In genomic region chr12:3629082-3629830, GRCh38 we compare ENCODE assay signal across 25 cellular contexts.
DNase-seq lines count a peak whose midpoint lies in the region; ATAC-seq lines count a peak whose summit lies in the region.
"Had no signal": no experiment of that assay in that cellular context is flagged by ENCODE, and none has a peak within 500 bp of the region (broad histone marks: within the 10 kb centered on the region; RNA-seq: fewer than 3 reads in every experiment).

No MANE protein-coding gene starts in this region.

- DNase-seq in activated effector memory CD4-positive, alpha-beta T cell treated with anti-CD3 and anti-CD28 coated beads, Interleukin-2, amount 50 U/mL, for 16 hours = peak; percentile 55
- no peak for DNase-seq in activated effector memory CD4-positive, alpha-beta T cell treated with Interleukin-2 at 50 U/mL for 16 hours
- DNase-seq in central memory CD8-positive, alpha-beta T cell (ENCODE audit: low spot score in 2 of 2) = no peak
- DNase-seq in left ventricle myocardium superior = no peak
- peak; percentile 48 for DNase-seq in retina
- DNase-seq in cerebellar nuclear complex (lab: John Stamatoyannopoulos, UW) = no peak
- no peak for DNase-seq in NCI-H526 (lab: John Stamatoyannopoulos, UW)
- DNase-seq in effector CD4-positive, alpha-beta T cell = no peak
- DNase-seq: activated B cell treated with CpG ODN at 0.5 μM for 24 hours; activated CD4-positive, alpha-beta T cell treated with anti-CD3 and anti-CD28 coated beads, Interleukin-2, amount 50 U/mL, for 1 hour; activated naive CD8-positive, alpha-beta T cell treated with anti-CD3 and anti-CD28 coated beads for 36 hours; AML-193; aorta; CD8-positive, alpha-beta T cell; central memory CD4-positive, alpha-beta T cell; DMS 273 treated with DMSO at 0.1 percent for 48 hours; dorsolateral prefrontal cortex; EL; natural killer cell; NCI-H1092; NCI-H1694 treated with DMSO at 0.1 percent for 48 hours; SJCRH30; stomach; thyroid gland had no signal

- no peaks in the 10 kb centered on the region for H3K27me3 Mint-ChIP-seq in central memory CD8-positive, alpha-beta T cell
- H3K27me3 Mint-ChIP-seq: activated B cell treated with CpG ODN at 0.5 μM for 24 hours; activated naive CD8-positive, alpha-beta T cell treated with anti-CD3 and anti-CD28 coated beads for 36 hours had no signal

- peaks cover 29% of the 10 kb centered on the region for H3K36me3 Mint-ChIP-seq in central memory CD8-positive, alpha-beta T cell (ENCODE audit: insufficient read depth)

- intact Hi-C loops in left ventricle myocardium superior (cut with micrococcal nuclease) = no loop called here

- no peak for ATAC-seq in central memory CD8-positive, alpha-beta T cell (replicated peaks; ENCODE audit: extremely low read depth, poor library complexity, severe bottlenecking)
- peak; percentile 75 for ATAC-seq in left ventricle myocardium superior
- ATAC-seq: CD8-positive, alpha-beta T cell; natural killer cell; Panc1 had no signal

- H3K9me3 Mint-ChIP-seq in central memory CD8-positive, alpha-beta T cell = no peaks in the 10 kb centered on the region
- H3K9me3 Mint-ChIP-seq: activated B cell treated with CpG ODN at 0.5 μM for 24 hours; activated naive CD8-positive, alpha-beta T cell treated with anti-CD3 and anti-CD28 coated beads for 36 hours; CD8-positive, alpha-beta T cell; natural killer cell had no signal

- peaks cover 6% of the 10 kb centered on the region for H3K4me1 Mint-ChIP-seq in central memory CD8-positive, alpha-beta T cell
- H3K4me1 Mint-ChIP-seq: activated B cell treated with CpG ODN at 0.5 μM for 24 hours had no signal

- H3K27ac Mint-ChIP-seq in central memory CD8-positive, alpha-beta T cell (ENCODE audit: low read depth) = peak overlapping the region; percentile 46
- H3K27ac Mint-ChIP-seq: activated B cell treated with CpG ODN at 0.5 μM for 24 hours; activated naive CD8-positive, alpha-beta T cell treated with anti-CD3 and anti-CD28 coated beads for 36 hours; CD8-positive, alpha-beta T cell had no signal

- H3K4me3 Mint-ChIP-seq in central memory CD8-positive, alpha-beta T cell = no peak overlapping the region
- H3K4me3 Mint-ChIP-seq: activated B cell treated with CpG ODN at 0.5 μM for 24 hours; activated naive CD8-positive, alpha-beta T cell treated with anti-CD3 and anti-CD28 coated beads for 36 hours; CD8-positive, alpha-beta T cell; natural killer cell had no signal

Comparison
In these comparisons a context has a peak if more than half of its experiments do, and no peak if none do; other contexts are left out.
1. DNase-seq: peak in activated effector memory CD4-positive, alpha-beta T cell treated with anti-CD3 and anti-CD28 coated beads, Interleukin-2, amount 50 U/mL, for 16 hours (single experiment) and retina (single experiment); none in activated effector memory CD4-positive, alpha-beta T cell treated with Interleukin-2 at 50 U/mL for 16 hours (single experiment), central memory CD8-positive, alpha-beta T cell (0 of 2), left ventricle myocardium superior (single experiment), cerebellar nuclear complex (0 of 2), NCI-H526 (0 of 2) and effector CD4-positive, alpha-beta T cell (single experiment).